13 cellular contexts compared by ENCODE assay signal in genomic region chr5:96743805-96744559, GRCh38.
A peak's percentile ranks its signal among the peaks of the same experiment; 100 is the strongest.
DNase-seq lines count a peak whose midpoint lies in the region; FAIRE-seq and TF ChIP-seq lines count a peak whose summit lies in the region.
"Had no signal": no experiment of that assay in that cellular context is flagged by ENCODE, and none has a peak within 500 bp of the region (broad histone marks: within the 10 kb centered on the region; RNA-seq: fewer than 3 reads in every experiment).

No MANE protein-coding gene starts in this region.

- TF ChIP-seq CTCF in breast epithelium (IDR thresholded peaks at IDR 0.05), result no peak

- no peak for FAIRE-seq in GM19239 (lab: Jason Lieb, UNC)

- H3K27ac ChIP-seq in breast epithelium (peak overlapping the region; percentile 6 to 58), muscle layer of duodenum (ENCODE audit: low read length) (peak overlapping the region; percentile 19)

- peak; percentile 11 for DNase-seq in stimulated activated CD4-positive, alpha-beta T cell treated with anti-CD3 and anti-CD28 coated beads, Interleukin-2, amount 100 ng/mL, for 4 hours (ENCODE audit: low read depth)
- DNase-seq in stimulated activated CD4-positive, alpha-beta T cell treated with anti-CD3 and anti-CD28 coated beads, Interleukin-2, amount 100 ng/mL, for 24 hours, result no peak
- DNase-seq in breast epithelium (ENCODE audit: low spot score in 2 of 2) (no peak), GM19239 (ENCODE audit: insufficient read length, low spot score) (no peak), DMS53 treated with DMSO at 0.1 percent for 48 hours (lab: John Stamatoyannopoulos, UW; ENCODE audit: unreplicated experiment) (no peak), NCI-H2107 (lab: John Stamatoyannopoulos, UW) (no peak), NCI-H1092 treated with DMSO at 0.1 percent for 48 hours (lab: John Stamatoyannopoulos, UW) (no peak)
- DNase-seq: activated CD4-positive, CD25-positive, alpha-beta regulatory T cell; activated naive CD4-positive, alpha-beta T cell treated with Interleukin-2 at 50 U/mL for 16 hours; C1 segment of cervical spinal cord; glutamatergic neuron; NCI-H1417 treated with DMSO at 0.1 percent for 48 hours had no signal

- H3K4me3 ChIP-seq in breast epithelium (no peak overlapping the region), muscle layer of duodenum (ENCODE audit: low read depth in 1 of 2, low read length in 2 of 2) (no peak overlapping the region)

- no peak for TF ChIP-seq POLR2A in breast epithelium (IDR thresholded peaks at IDR 0.05)

- H3K4me1 ChIP-seq in breast epithelium (no peaks in the 10 kb centered on the region), muscle layer of duodenum (ENCODE audit: control insufficient read depth in 1 of 2, insufficient read depth in 2 of 2, low read length in 2 of 2) (peaks cover 0 to 10% of the 10 kb centered on the region in 2 donors)

- H3K36me3 ChIP-seq in breast epithelium (peaks cover 16% of the 10 kb centered on the region), muscle layer of duodenum (ENCODE audit: control insufficient read depth in 1 of 2, insufficient read depth in 2 of 2, low read length in 2 of 2) (peaks cover 78 to 85% of the 10 kb centered on the region in 2 donors)

- intact Hi-C loops in breast epithelium (cut with DNase I; ENCODE audit: low total_unique reads), result no loop called here

- no peaks in the 10 kb centered on the region for H3K27me3 ChIP-seq in breast epithelium
- H3K27me3 ChIP-seq in muscle layer of duodenum (ENCODE audit: low read depth, low read length), result no peaks in the 10 kb centered on the region

- no peaks in the 10 kb centered on the region for H3K9me3 ChIP-seq in breast epithelium
- no peaks in the 10 kb centered on the region for H3K9me3 ChIP-seq in muscle layer of duodenum (ENCODE audit: control insufficient read depth in 1 of 2, low read length in 2 of 2)
